In the genomic region with DNA sequence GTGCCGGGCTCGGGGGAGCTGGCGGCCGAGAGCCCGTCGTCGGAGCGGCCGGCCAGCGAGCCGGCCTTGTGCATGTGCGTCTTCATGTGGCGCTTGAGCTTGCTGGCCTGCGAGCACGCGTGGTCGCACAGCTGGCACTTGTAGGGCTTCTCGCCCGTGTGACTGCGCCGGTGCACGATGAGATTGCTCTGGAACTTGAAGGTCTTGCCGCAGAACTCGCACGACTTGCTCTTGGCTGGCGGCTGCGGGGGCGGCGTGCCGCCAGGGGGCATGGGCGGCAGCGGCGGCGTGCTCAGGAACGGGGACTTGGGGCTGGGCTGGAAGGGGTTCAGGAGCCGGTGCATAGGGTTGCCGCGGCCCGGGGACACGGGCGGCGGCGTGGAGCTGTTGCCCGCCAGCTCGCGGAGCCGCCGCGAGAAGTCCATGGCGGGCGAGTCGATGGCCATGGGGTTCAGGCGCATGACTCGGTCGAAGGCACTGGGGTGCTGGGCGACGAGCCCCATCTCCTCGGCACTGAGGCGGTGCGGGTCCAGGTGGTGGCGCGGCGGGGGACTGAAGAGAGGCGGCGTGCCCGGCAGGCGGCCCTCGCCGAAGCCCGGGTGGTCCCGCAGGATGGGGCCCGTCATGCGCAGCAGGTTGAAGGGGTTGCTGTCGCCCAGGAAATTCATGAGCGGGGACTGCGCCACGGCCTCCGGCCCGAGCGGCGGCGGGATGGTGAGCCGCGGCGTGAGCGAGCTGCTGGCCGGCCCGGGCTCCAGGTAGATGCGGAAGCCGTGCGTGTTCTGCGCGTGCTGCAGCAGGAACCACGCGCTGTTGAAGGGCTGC, we compare ENCODE assay signal across 18 cellular contexts.
"Had no signal": no experiment of that assay in that cellular context is flagged by ENCODE, and none has a peak within 500 bp of the region (broad histone marks: within the 10 kb centered on the region; RNA-seq: fewer than 3 reads in every experiment).

No MANE protein-coding gene starts in this region.

- H3K9me3 ChIP-seq: lower lobe of right lung, ovary, right lobe of liver, uterus had no signal

- H3K27ac Mint-ChIP-seq: activated naive CD8-positive, alpha-beta T cell treated with anti-CD3 and anti-CD28 coated beads, Interleukin-2, amount 10 ng/mL, durations not matched to agents 7 days and 5 days; brain; dendritic cell treated with granulocyte-macrophage colony-stimulating factor and Interleukin-4, amounts not matched to agents 40 ng/mL and 50 ng/mL, for 4 days; mesothelial cell of epicardium; nephron progenitor cell; T-helper 1 cell treated with Interleukin-12 subunit alpha and Interleukin-12 subunit beta and Interleukin-4 antibody, amounts not matched to agents 30 μg/mL and 1 μg/mL, for 36 hours had no signal

- H3K27me3 Mint-ChIP-seq: activated naive CD8-positive, alpha-beta T cell treated with anti-CD3 and anti-CD28 coated beads, Interleukin-2, amount 10 ng/mL, durations not matched to agents 7 days and 5 days; brain; effector memory CD8-positive, alpha-beta T cell had no signal

- H3K9me3 Mint-ChIP-seq: activated naive CD8-positive, alpha-beta T cell treated with anti-CD3 and anti-CD28 coated beads, Interleukin-2, amount 10 ng/mL, durations not matched to agents 7 days and 5 days; effector memory CD8-positive, alpha-beta T cell; mesothelial cell of epicardium; nephron progenitor cell; T-helper 1 cell treated with Interleukin-12 subunit alpha and Interleukin-12 subunit beta and Interleukin-4 antibody, amounts not matched to agents 30 μg/mL and 1 μg/mL, for 36 hours had no signal

- H3K4me1 ChIP-seq: right lobe of liver, uterus had no signal

- ATAC-seq: effector memory CD8-positive, alpha-beta T cell; lower lobe of right lung had no signal

- H3K27me3 ChIP-seq: ovary, right lobe of liver, tibial nerve had no signal

- H3K4me3 ChIP-seq: lower lobe of right lung, ovary, right lobe of liver, tibial nerve, uterus had no signal

- H3K4me3 Mint-ChIP-seq: activated naive CD8-positive, alpha-beta T cell treated with anti-CD3 and anti-CD28 coated beads, Interleukin-2, amount 10 ng/mL, durations not matched to agents 7 days and 5 days; brain; dendritic cell treated with granulocyte-macrophage colony-stimulating factor and Interleukin-4, amounts not matched to agents 40 ng/mL and 50 ng/mL, for 4 days; effector memory CD8-positive, alpha-beta T cell; mesothelial cell of epicardium; nephron progenitor cell; T-helper 1 cell treated with Interleukin-12 subunit alpha and Interleukin-12 subunit beta and Interleukin-4 antibody, amounts not matched to agents 30 μg/mL and 1 μg/mL, for 36 hours had no signal

- H3K36me3 ChIP-seq: lower lobe of right lung, ovary, right lobe of liver, tibial nerve, uterus, WERI-Rb-1 had no signal

- H3K27ac ChIP-seq: epithelial cell of prostate, lower lobe of right lung, ovary, right lobe of liver, tibial nerve, uterus, WERI-Rb-1 had no signal

- DNase-seq: activated CD4-positive, alpha-beta T cell treated with anti-CD3 and anti-CD28 coated beads, Interleukin-2, amount 50 U/mL, for 48 hours; activated gamma-delta T cell treated with Interleukin-2 at 50 U/mL for 16 hours; activated naive CD8-positive, alpha-beta T cell treated with anti-CD3 and anti-CD28 coated beads, Interleukin-2, amount 10 ng/mL, durations not matched to agents 7 days and 5 days; activated T-cell treated with anti-CD3 and anti-CD28 coated beads for 4 hours; effector memory CD8-positive, alpha-beta T cell; foreskin melanocyte; lower lobe of right lung; nephron progenitor cell; ovary; right lobe of liver; uterus; WERI-Rb-1 had no signal
